22 cellular contexts compared by ENCODE assay signal in genomic region chr19:49061445-49061844, GRCh38. TPM values are rescaled to one million over a fixed set of nuclear protein-coding genes. Genes with fewer than 3 reads are reported as not detected.
DNase-seq lines count a peak whose midpoint lies in the region; ATAC-seq, FAIRE-seq and TF ChIP-seq lines count a peak whose summit lies in the region.
"Had no signal": no experiment of that assay in that cellular context is flagged by ENCODE, and none has a peak within 500 bp of the region (broad histone marks: within the 10 kb centered on the region; RNA-seq: fewer than 3 reads in every experiment).

No MANE protein-coding gene starts in this region.

- no peak overlapping the region for H3K27ac Mint-ChIP-seq in activated CD4-positive, alpha-beta memory T cell treated with anti-CD3 and anti-CD28 coated beads for 36 hours
- no peak overlapping the region for H3K27ac Mint-ChIP-seq in activated CD4-positive, alpha-beta memory T cell treated with anti-CD3 and anti-CD28 coated beads, Interleukin-2, amount 10 ng/mL, durations not matched to agents 7 days and 5 days
- no peak overlapping the region for H3K27ac Mint-ChIP-seq in stimulated activated memory B cell treated with anti-CD40 and anti-IgM and Interleukin-4, amounts not matched to agents 10 μg/mL and 1 μg/mL and 100 μg/mL, for 72 hours
- H3K27ac Mint-ChIP-seq: CD8-positive, alpha-beta memory T cell; H9 had no signal

- no peaks in the 10 kb centered on the region for H3K36me3 Mint-ChIP-seq in activated CD4-positive, alpha-beta memory T cell treated with anti-CD3 and anti-CD28 coated beads for 36 hours
- no peaks in the 10 kb centered on the region for H3K36me3 Mint-ChIP-seq in activated CD4-positive, alpha-beta memory T cell treated with anti-CD3 and anti-CD28 coated beads, Interleukin-2, amount 10 ng/mL, durations not matched to agents 7 days and 5 days (ENCODE audit: low read depth)
- H3K36me3 Mint-ChIP-seq in stimulated activated memory B cell treated with anti-CD40 and anti-IgM and Interleukin-4, amounts not matched to agents 10 μg/mL and 1 μg/mL and 100 μg/mL, for 72 hours: no peaks in the 10 kb centered on the region
- H3K36me3 Mint-ChIP-seq: CD8-positive, alpha-beta memory T cell had no signal

- H3K79me2 ChIP-seq in GM12878 (ENCODE audit: control insufficient read depth, insufficient read depth, low read length): no peaks in the 10 kb centered on the region

- no TSS peak for BruUV-seq in GM12878 (replicated peaks; lab: Mats Ljungman, UMichigan)

- H3K4me1 ChIP-seq in GM12878 (ENCODE audit: control insufficient read depth, insufficient read depth, low read length): no peaks in the 10 kb centered on the region

- peaks cover 17% of the 10 kb centered on the region for H3K4me1 Mint-ChIP-seq in activated CD4-positive, alpha-beta memory T cell treated with anti-CD3 and anti-CD28 coated beads for 36 hours (ENCODE audit: low read depth)
- peaks cover 19% of the 10 kb centered on the region for H3K4me1 Mint-ChIP-seq in activated CD4-positive, alpha-beta memory T cell treated with anti-CD3 and anti-CD28 coated beads, Interleukin-2, amount 10 ng/mL, durations not matched to agents 7 days and 5 days
- peaks cover 21% of the 10 kb centered on the region for H3K4me1 Mint-ChIP-seq in stimulated activated memory B cell treated with anti-CD40 and anti-IgM and Interleukin-4, amounts not matched to agents 10 μg/mL and 1 μg/mL and 100 μg/mL, for 72 hours

- H3K27ac ChIP-seq in GM12878 (ENCODE audit: control insufficient read depth, insufficient read depth): no peak overlapping the region
- H3K27ac ChIP-seq: BLaER1 treated with 17β-estradiol and CSF1 and Interleukin-3, amounts not matched to agents 10 nM and 100 nM; HL-60 had no signal

- no peaks in the 10 kb centered on the region for H3K9me3 ChIP-seq in GM12878 (replicated peaks; ENCODE audit: control insufficient read depth, insufficient read depth, low read length)
- H3K9me3 ChIP-seq: BLaER1 treated with 17β-estradiol and CSF1 and Interleukin-3, amounts not matched to agents 10 nM and 100 nM had no signal

- no peak overlapping the region for H3K4me3 Mint-ChIP-seq in activated CD4-positive, alpha-beta memory T cell treated with anti-CD3 and anti-CD28 coated beads for 36 hours
- no peak overlapping the region for H3K4me3 Mint-ChIP-seq in activated CD4-positive, alpha-beta memory T cell treated with anti-CD3 and anti-CD28 coated beads, Interleukin-2, amount 10 ng/mL, durations not matched to agents 7 days and 5 days
- no peak overlapping the region for H3K4me3 Mint-ChIP-seq in stimulated activated memory B cell treated with anti-CD40 and anti-IgM and Interleukin-4, amounts not matched to agents 10 μg/mL and 1 μg/mL and 100 μg/mL, for 72 hours
- H3K4me3 Mint-ChIP-seq: CD8-positive, alpha-beta memory T cell; H9 had no signal

- no peak overlapping the region for H3K4me3 ChIP-seq in GM12878
- H3K4me3 ChIP-seq: BLaER1 treated with 17β-estradiol and CSF1 and Interleukin-3, amounts not matched to agents 10 nM and 100 nM had no signal

- intact Hi-C loops in activated CD4-positive, alpha-beta memory T cell treated with anti-CD3 and anti-CD28 coated beads for 36 hours (cut with micrococcal nuclease): no loop called here
- intact Hi-C loops in GM12878 (cut with micrococcal nuclease; ENCODE audit: unreplicated experiment): no loop called here

- POLR2A ChIA-PET in activated CD4-positive, alpha-beta memory T cell treated with anti-CD3 and anti-CD28 coated beads for 36 hours (lab: Charles Lee): no interaction called here
- POLR2A ChIA-PET in activated CD4-positive, alpha-beta memory T cell treated with anti-CD3 and anti-CD28 coated beads, Interleukin-2, amount 10 ng/mL, durations not matched to agents 7 days and 5 days (lab: Charles Lee): no interaction called here
- POLR2A ChIA-PET in GM12878 (lab: Charles Lee): interaction anchor here (1.6 kb wide), 1 partner anchor 8 kb away, joined by 4 read pairs; no protein-coding TSS in a partner anchor

- H4K20me1 ChIP-seq in GM12878 (ENCODE audit: control insufficient read depth, insufficient read depth): no peaks in the 10 kb centered on the region

- SMC1A ChIA-PET in GM12878 (lab: Charles Lee; ENCODE audit: uncharacterized antibody, unreplicated experiment): no interaction called here

- no peaks in the 10 kb centered on the region for H3K36me3 ChIP-seq in GM12878 (ENCODE audit: control insufficient read depth in 2 of 2, insufficient read depth in 2 of 2, low read length in 1 of 2)
- H3K36me3 ChIP-seq: BLaER1 treated with 17β-estradiol and CSF1 and Interleukin-3, amounts not matched to agents 10 nM and 100 nM had no signal

- CTCF ChIA-PET in activated CD4-positive, alpha-beta memory T cell treated with anti-CD3 and anti-CD28 coated beads for 36 hours (lab: Charles Lee): no interaction called here
- CTCF ChIA-PET in activated CD4-positive, alpha-beta memory T cell treated with anti-CD3 and anti-CD28 coated beads, Interleukin-2, amount 10 ng/mL, durations not matched to agents 7 days and 5 days (lab: Charles Lee): interaction anchor here (2.5 kb wide), 1 partner anchor 36 kb away, joined by 9 read pairs; no protein-coding TSS in a partner anchor
- CTCF ChIA-PET in GM12878 (lab: Yijun Ruan, JAX): interaction anchor here (0.6 to 2.0 kb wide), 3 partner anchors 36 to 219 kb away, joined by 3 to 7 read pairs (median 3); no protein-coding TSS in a partner anchor

- H2AFZ ChIP-seq in GM12878 (ENCODE audit: control insufficient read depth, low read depth, low read length): no peak overlapping the region

- no peak for TF ChIP-seq RAD21 in GM12878 (IDR thresholded peaks at IDR 0.05; ENCODE audit: insufficient read depth, low read depth, low read length)

- no peak for TF ChIP-seq EP300 in GM12878 (IDR thresholded peaks at IDR 0.05; ENCODE audit: borderline replicate concordance in 1 of 2, control insufficient read depth in 1 of 2, low read depth in 2 of 2, low read length in 2 of 2)

- H3K4me2 ChIP-seq in GM12878 (ENCODE audit: control insufficient read depth, insufficient read depth): no peak overlapping the region

- in situ Hi-C loops in GM12878 (cut with MboI): no loop called here

- no peak for TF ChIP-seq POLR2A in GM12878 (IDR thresholded peaks at IDR 0.05; ENCODE audit: low read depth, low read length)

- peak; percentile 68 for ATAC-seq in GM18867 (IDR thresholded peaks at IDR 0.05; ENCODE audit: unreplicated experiment)
- peak; percentile 45 for ATAC-seq in GM12878
- ATAC-seq in stimulated activated memory B cell treated with anti-CD40 and anti-IgM and Interleukin-4, amounts not matched to agents 10 μg/mL and 1 μg/mL and 100 μg/mL, for 72 hours: peak; percentile 31
- ATAC-seq in HG03460 (IDR thresholded peaks at IDR 0.05; ENCODE audit: unreplicated experiment): no peak
- ATAC-seq in GM21390 (IDR thresholded peaks at IDR 0.05; ENCODE audit: unreplicated experiment): no peak

- peak; percentile 21 for DNase-seq in activated CD4-positive, alpha-beta memory T cell treated with anti-CD3 and anti-CD28 coated beads for 36 hours
- DNase-seq in activated CD4-positive, alpha-beta memory T cell treated with anti-CD3 and anti-CD28 coated beads, Interleukin-2, amount 10 ng/mL, durations not matched to agents 7 days and 5 days: no peak
- DNase-seq in GM12878 (ENCODE audit: low read depth, low spot score) (no peak), SHP77 (lab: John Stamatoyannopoulos, UW) (no peak)
- DNase-seq: CD8-positive, alpha-beta memory T cell; DMS79 treated with DMSO at 0.1 percent for 48 hours; H9; NCI-H1436; NCI-H2029; NCI-H2171; NCI-H446; OCI-M1 had no signal

- 39% methylated on average over 19 of the region's 25 CpGs for WGBS in GM12878 (ENCODE audit: insufficient coverage, insufficient replicate concordance, low lambda C conversion rate, missing lambda C conversion rate)

- peaks cover 48% of the 10 kb centered on the region for H3K27me3 Mint-ChIP-seq in activated CD4-positive, alpha-beta memory T cell treated with anti-CD3 and anti-CD28 coated beads for 36 hours
- H3K27me3 Mint-ChIP-seq in activated CD4-positive, alpha-beta memory T cell treated with anti-CD3 and anti-CD28 coated beads, Interleukin-2, amount 10 ng/mL, durations not matched to agents 7 days and 5 days: peaks cover 63% of the 10 kb centered on the region
- H3K27me3 Mint-ChIP-seq in stimulated activated memory B cell treated with anti-CD40 and anti-IgM and Interleukin-4, amounts not matched to agents 10 μg/mL and 1 μg/mL and 100 μg/mL, for 72 hours: peaks cover 83% of the 10 kb centered on the region

- H3K9me3 Mint-ChIP-seq in activated CD4-positive, alpha-beta memory T cell treated with anti-CD3 and anti-CD28 coated beads for 36 hours: no peaks in the 10 kb centered on the region
- no peaks in the 10 kb centered on the region for H3K9me3 Mint-ChIP-seq in activated CD4-positive, alpha-beta memory T cell treated with anti-CD3 and anti-CD28 coated beads, Interleukin-2, amount 10 ng/mL, durations not matched to agents 7 days and 5 days
- no peaks in the 10 kb centered on the region for H3K9me3 Mint-ChIP-seq in stimulated activated memory B cell treated with anti-CD40 and anti-IgM and Interleukin-4, amounts not matched to agents 10 μg/mL and 1 μg/mL and 100 μg/mL, for 72 hours

- TF ChIP-seq CTCF in GM12878 (IDR thresholded peaks at IDR 0.05 in 2 of 3, conservative IDR thresholded peaks at IDR 0.05 in 1 of 3; ENCODE audit: control insufficient read depth in 2 of 3, extremely low read depth in 1 of 3, insufficient read depth in 1 of 3, low read depth in 3 of 3, low read length in 3 of 3): no peak

- H3K27me3 ChIP-seq in GM12878 (replicated peaks in 1 of 2; ENCODE audit: control insufficient read depth in 2 of 2, insufficient read depth in 2 of 2, low read length in 1 of 2): peaks cover 5 to 12% of the 10 kb centered on the region in 2 experiments; a peak in 3 of 4 replicates

- FAIRE-seq in GM12878 (lab: Jason Lieb, UNC): no peak
- FAIRE-seq: D721Med had no signal

- H3K9ac ChIP-seq in GM12878 (ENCODE audit: control insufficient read depth, insufficient read depth, low read length): no peak overlapping the region
- H3K9ac ChIP-seq: BLaER1 treated with 17β-estradiol and CSF1 and Interleukin-3, amounts not matched to agents 10 nM and 100 nM had no signal

- RAD21 ChIA-PET in GM12878 (lab: Charles Lee; ENCODE audit: unreplicated experiment): no interaction called here

RNA-seq across cellular contexts. Expression of gene NTF4, which starts 3.2 kb away (rescaled TPM):
- total RNA-seq in activated CD4-positive, alpha-beta memory T cell treated with anti-CD3 and anti-CD28 coated beads for 36 hours: not detected
- not detected for total RNA-seq in activated CD4-positive, alpha-beta memory T cell treated with anti-CD3 and anti-CD28 coated beads, Interleukin-2, amount 10 ng/mL, durations not matched to agents 7 days and 5 days
- not detected in 2 replicates for total RNA-seq in GM12878 (2013; cell fraction: nucleolus; rRNA removed)
- total RNA-seq in GM12878 (2014; rRNA removed): not detected in 2 replicates
- not detected in 2 replicates for total RNA-seq in GM12878 (2014; rRNA removed; fragmentation: Illumina TruSeq; extraction: Trizol)
- not detected in 2 replicates for total RNA-seq in GM12878 (2021)
- polyA plus RNA-seq in GM12878 (2011; ENCODE audit: low read depth): not detected
- polyA plus RNA-seq in GM12878 (2011; rRNA removed): not detected in 2 replicates
- 0.06 and 0.08 TPM in 2 replicates for polyA plus RNA-seq in GM12878 (2011; cell fraction: cytosol; rRNA removed)
- 0.18 TPM in 1 of 2 replicates, not detected in the other for polyA plus RNA-seq in GM12878 (2011; cell fraction: nucleus; rRNA removed)
- not detected in 2 replicates for polyA plus RNA-seq in GM12878 (2012)
- polyA plus RNA-seq in GM12878 (2014; fragmentation: Illumina TruSeq; extraction: Trizol): not detected in 2 replicates
- not detected for polyA plus RNA-seq in GM12878 (2014; fragmentation: Nextera tagmentation; extraction: Ambion mirVana)
- not detected in 2 replicates for polyA plus RNA-seq in GM12878 (2014; rRNA removed)
- polyA plus RNA-seq in GM12878 (2016; fragmentation: Nextera tagmentation; extraction: Ambion mirVana): not detected
- not detected in 2 replicates for polyA minus RNA-seq in GM12878 (2011; rRNA and poly(A)+ RNA removed)
- not detected in 2 replicates for polyA minus RNA-seq in GM12878 (2011; cell fraction: cytosol; rRNA and poly(A)+ RNA removed)
- polyA minus RNA-seq in GM12878 (2011; cell fraction: nucleus; rRNA and poly(A)+ RNA removed): not detected in 2 replicates
- total RNA-seq: A172; CD8-positive, alpha-beta memory T cell; SK-MEL-5 had no signal
- polyA plus RNA-seq: CD8-positive, alpha-beta memory T cell had no signal

RNA-seq across cellular contexts. Expression of gene CGB7, which starts 3.9 kb away (rescaled TPM):
- total RNA-seq in activated CD4-positive, alpha-beta memory T cell treated with anti-CD3 and anti-CD28 coated beads for 36 hours: not detected
- total RNA-seq in activated CD4-positive, alpha-beta memory T cell treated with anti-CD3 and anti-CD28 coated beads, Interleukin-2, amount 10 ng/mL, durations not matched to agents 7 days and 5 days: not detected
- not detected in 2 replicates for total RNA-seq in GM12878 (2013; cell fraction: nucleolus; rRNA removed)
- total RNA-seq in GM12878 (2014; rRNA removed): not detected in 2 replicates
- not detected in 2 replicates for total RNA-seq in GM12878 (2014; rRNA removed; fragmentation: Illumina TruSeq; extraction: Trizol)
- total RNA-seq in GM12878 (2021): not detected in 2 replicates
- 0.09 TPM for polyA plus RNA-seq in GM12878 (2011; ENCODE audit: low read depth)
- not detected in 2 replicates for polyA plus RNA-seq in GM12878 (2011; rRNA removed)
- polyA plus RNA-seq in GM12878 (2011; cell fraction: cytosol; rRNA removed): not detected in 2 replicates
- polyA plus RNA-seq in GM12878 (2011; cell fraction: nucleus; rRNA removed): 0.20 and 0.24 TPM in 2 replicates
- polyA plus RNA-seq in GM12878 (2012): not detected in 2 replicates
- polyA plus RNA-seq in GM12878 (2014; fragmentation: Illumina TruSeq; extraction: Trizol): not detected in 2 replicates
- not detected for polyA plus RNA-seq in GM12878 (2014; fragmentation: Nextera tagmentation; extraction: Ambion mirVana)
- not detected in 2 replicates for polyA plus RNA-seq in GM12878 (2014; rRNA removed)
- under 1 TPM in 1 of 2 experiments, not detected in 1; 0.06 TPM for polyA plus RNA-seq in GM12878 (2016; fragmentation: Nextera tagmentation; extraction: Ambion mirVana)
- polyA minus RNA-seq in GM12878 (2011; rRNA and poly(A)+ RNA removed): not detected in 2 replicates
- not detected in 2 replicates for polyA minus RNA-seq in GM12878 (2011; cell fraction: cytosol; rRNA and poly(A)+ RNA removed)
- polyA minus RNA-seq in GM12878 (2011; cell fraction: nucleus; rRNA and poly(A)+ RNA removed): not detected in 2 replicates
- total RNA-seq: CD8-positive, alpha-beta memory T cell; SK-MEL-5 had no signal
- polyA plus RNA-seq: CD8-positive, alpha-beta memory T cell had no signal

RNA-seq across cellular contexts. Expression of gene KCNA7, which starts 11.1 kb away (rescaled TPM):
- not detected for total RNA-seq in activated CD4-positive, alpha-beta memory T cell treated with anti-CD3 and anti-CD28 coated beads for 36 hours
- total RNA-seq in activated CD4-positive, alpha-beta memory T cell treated with anti-CD3 and anti-CD28 coated beads, Interleukin-2, amount 10 ng/mL, durations not matched to agents 7 days and 5 days: not detected
- total RNA-seq in GM12878 (2013; cell fraction: nucleolus; rRNA removed): not detected in 2 replicates
- not detected in 2 replicates for total RNA-seq in GM12878 (2014; rRNA removed)
- not detected in 2 replicates for total RNA-seq in GM12878 (2014; rRNA removed; fragmentation: Illumina TruSeq; extraction: Trizol)
- not detected in 2 replicates for total RNA-seq in GM12878 (2021)
- not detected for polyA plus RNA-seq in GM12878 (2011; ENCODE audit: low read depth)
- not detected in 2 replicates for polyA plus RNA-seq in GM12878 (2011; rRNA removed)
- not detected in 2 replicates for polyA plus RNA-seq in GM12878 (2011; cell fraction: cytosol; rRNA removed)
- not detected in 2 replicates for polyA plus RNA-seq in GM12878 (2011; cell fraction: nucleus; rRNA removed)
- not detected in 2 replicates for polyA plus RNA-seq in GM12878 (2012)
- not detected in 2 replicates for polyA plus RNA-seq in GM12878 (2014; fragmentation: Illumina TruSeq; extraction: Trizol)
- polyA plus RNA-seq in GM12878 (2014; fragmentation: Nextera tagmentation; extraction: Ambion mirVana): not detected
- polyA plus RNA-seq in GM12878 (2014; rRNA removed): not detected in 2 replicates
- polyA plus RNA-seq in GM12878 (2016; fragmentation: Nextera tagmentation; extraction: Ambion mirVana): not detected
- polyA minus RNA-seq in GM12878 (2011; rRNA and poly(A)+ RNA removed): not detected in 2 replicates
- not detected in 2 replicates for polyA minus RNA-seq in GM12878 (2011; cell fraction: cytosol; rRNA and poly(A)+ RNA removed)
- not detected in 2 replicates for polyA minus RNA-seq in GM12878 (2011; cell fraction: nucleus; rRNA and poly(A)+ RNA removed)
- total RNA-seq: A172; CD8-positive, alpha-beta memory T cell; G401 had no signal
- polyA plus RNA-seq: CD8-positive, alpha-beta memory T cell had no signal

RNA-seq across cellular contexts. Expression of gene CGB8, which starts 12.5 kb away (rescaled TPM):
- total RNA-seq in activated CD4-positive, alpha-beta memory T cell treated with anti-CD3 and anti-CD28 coated beads for 36 hours: not detected
- not detected for total RNA-seq in activated CD4-positive, alpha-beta memory T cell treated with anti-CD3 and anti-CD28 coated beads, Interleukin-2, amount 10 ng/mL, durations not matched to agents 7 days and 5 days
- not detected in 2 replicates for total RNA-seq in GM12878 (2013; cell fraction: nucleolus; rRNA removed)
- total RNA-seq in GM12878 (2014; rRNA removed) (not detected in 2 replicates), GM12878 (2014; rRNA removed; fragmentation: Illumina TruSeq; extraction: Trizol) (not detected in 2 replicates), GM12878 (2021) (not detected in 2 replicates)
- polyA plus RNA-seq in GM12878 (2011; ENCODE audit: low read depth): not detected
- polyA plus RNA-seq in GM12878 (2011; rRNA removed) (not detected in 2 replicates), GM12878 (2014; fragmentation: Illumina TruSeq; extraction: Trizol) (not detected in 2 replicates), GM12878 (2014; fragmentation: Nextera tagmentation; extraction: Ambion mirVana) (not detected), GM12878 (2014; rRNA removed) (not detected in 2 replicates), GM12878 (2016; fragmentation: Nextera tagmentation; extraction: Ambion mirVana) (not detected)
- polyA plus RNA-seq in GM12878 (2011; cell fraction: cytosol; rRNA removed): not detected in 2 replicates
- polyA plus RNA-seq in GM12878 (2011; cell fraction: nucleus; rRNA removed): not detected in 2 replicates
- polyA plus RNA-seq in GM12878 (2012): not detected in 2 replicates
- not detected in 2 replicates for polyA minus RNA-seq in GM12878 (2011; rRNA and poly(A)+ RNA removed)
- polyA minus RNA-seq in GM12878 (2011; cell fraction: cytosol; rRNA and poly(A)+ RNA removed): not detected in 2 replicates
- not detected in 2 replicates for polyA minus RNA-seq in GM12878 (2011; cell fraction: nucleus; rRNA and poly(A)+ RNA removed)
- total RNA-seq: CD8-positive, alpha-beta memory T cell; G401; H9; SK-MEL-5 had no signal
- polyA plus RNA-seq: CD8-positive, alpha-beta memory T cell had no signal

RNA-seq across cellular contexts. Expression of gene CGB5, which starts 17.8 kb away (rescaled TPM):
- not detected for total RNA-seq in activated CD4-positive, alpha-beta memory T cell treated with anti-CD3 and anti-CD28 coated beads for 36 hours
- not detected for total RNA-seq in activated CD4-positive, alpha-beta memory T cell treated with anti-CD3 and anti-CD28 coated beads, Interleukin-2, amount 10 ng/mL, durations not matched to agents 7 days and 5 days
- not detected in 2 replicates for total RNA-seq in GM12878 (2013; cell fraction: nucleolus; rRNA removed)
- total RNA-seq in GM12878 (2014; rRNA removed) (not detected in 2 replicates), GM12878 (2014; rRNA removed; fragmentation: Illumina TruSeq; extraction: Trizol) (not detected in 2 replicates), GM12878 (2021) (not detected in 2 replicates)
- not detected for polyA plus RNA-seq in GM12878 (2011; ENCODE audit: low read depth)
- polyA plus RNA-seq in GM12878 (2011; rRNA removed) (not detected in 2 replicates), GM12878 (2014; fragmentation: Illumina TruSeq; extraction: Trizol) (not detected in 2 replicates), GM12878 (2014; fragmentation: Nextera tagmentation; extraction: Ambion mirVana) (not detected), GM12878 (2014; rRNA removed) (not detected in 2 replicates), GM12878 (2016; fragmentation: Nextera tagmentation; extraction: Ambion mirVana) (not detected)
- polyA plus RNA-seq in GM12878 (2011; cell fraction: cytosol; rRNA removed): not detected in 2 replicates
- polyA plus RNA-seq in GM12878 (2011; cell fraction: nucleus; rRNA removed): not detected in 2 replicates
- polyA plus RNA-seq in GM12878 (2012): not detected in 2 replicates
- polyA minus RNA-seq in GM12878 (2011; rRNA and poly(A)+ RNA removed): not detected in 2 replicates
- polyA minus RNA-seq in GM12878 (2011; cell fraction: cytosol; rRNA and poly(A)+ RNA removed): not detected in 2 replicates
- not detected in 2 replicates for polyA minus RNA-seq in GM12878 (2011; cell fraction: nucleus; rRNA and poly(A)+ RNA removed)
- total RNA-seq: CD8-positive, alpha-beta memory T cell; G401; H9; SK-MEL-5 had no signal
- polyA plus RNA-seq: CD8-positive, alpha-beta memory T cell had no signal

Comparison
In these comparisons a context has a peak if more than half of its experiments do, and no peak if none do; other contexts are left out.
1. ATAC-seq: peak in GM18867 (single experiment), GM12878 (single experiment) and stimulated activated memory B cell treated with anti-CD40 and anti-IgM and Interleukin-4, amounts not matched to agents 10 μg/mL and 1 μg/mL and 100 μg/mL, for 72 hours (single experiment); none in HG03460 (single experiment) and GM21390 (single experiment).